3 cellular contexts compared by ENCODE assay signal in the genomic region with DNA sequence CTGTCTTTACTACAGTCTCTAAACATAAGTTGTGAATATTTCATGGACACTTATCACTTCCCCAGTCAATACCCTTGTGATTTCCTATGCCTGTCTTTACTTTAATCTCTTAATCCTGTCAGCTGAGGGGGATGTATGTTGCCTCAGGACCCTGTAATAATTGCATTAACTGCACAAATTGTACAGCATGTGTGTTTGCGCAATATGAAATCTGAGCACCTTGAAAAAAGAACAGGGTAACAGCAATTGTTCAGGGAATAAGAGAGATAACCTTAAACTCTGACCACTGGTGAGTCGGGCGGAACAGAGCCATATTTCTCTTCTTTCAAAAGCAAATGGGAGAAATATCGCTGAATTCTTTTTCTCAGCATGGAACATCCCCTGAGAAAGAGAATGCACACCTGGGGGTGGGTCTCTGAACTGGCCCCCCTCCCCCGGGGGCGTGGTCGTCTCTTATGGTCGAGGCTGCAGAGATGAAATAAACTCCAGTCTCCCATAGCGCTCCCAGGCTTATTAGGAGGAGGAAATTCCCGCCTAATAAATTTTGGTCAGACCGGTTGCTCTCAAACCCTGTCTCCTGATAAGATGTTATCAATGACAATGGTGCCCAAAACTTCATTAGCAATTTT.
A peak's percentile ranks its signal among the peaks of the same experiment; 100 is the strongest.
TF ChIP-seq lines count a peak whose summit lies in the region.

No MANE protein-coding gene starts in this region.

TF ChIP-seq in WTC11, 78 proteins besides CTCF, POLR2A, EP300 and RAD21:
- peak; percentile 40; the same call in 1 of the 2 replicates for TF ChIP-seq SP1 (CRISPR knock-in tag; conservative IDR thresholded peaks at IDR 0.05)

TF ChIP-seq in H1, 55 proteins besides CTCF, POLR2A, EP300 and RAD21:
- TF ChIP-seq CEBPB (IDR thresholded peaks at IDR 0.05; ENCODE audit: low read depth, low read length) = peak; percentile 23; the same call in 1 of the 2 replicates

TF ChIP-seq in HepG2, 621 proteins besides CTCF, POLR2A, EP300 and RAD21:
- peak; percentile 34; the same call in 1 of the 2 replicates for TF ChIP-seq CEBPG (CRISPR knock-in tag; IDR thresholded peaks at IDR 0.05)
